In the genomic region with DNA sequence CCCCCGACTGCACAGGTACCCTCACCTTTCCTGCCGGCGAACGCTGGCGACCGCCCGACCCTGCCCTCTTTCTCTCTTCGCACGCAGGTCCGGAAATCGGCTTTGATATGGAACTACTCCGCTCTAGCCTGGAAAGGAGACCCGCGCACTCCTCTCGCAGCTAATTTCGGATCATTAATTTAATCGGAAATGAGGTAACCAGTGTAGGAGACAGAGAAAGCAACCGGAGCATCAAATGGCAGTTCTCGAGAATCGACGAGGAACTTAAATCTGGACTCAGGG, we compare ENCODE assay signal across 8 cellular contexts. TPM values are rescaled to one million over a fixed set of nuclear protein-coding genes. Genes with fewer than 3 reads are reported as not detected.
DNase-seq lines count a peak whose midpoint lies in the region; ATAC-seq and TF ChIP-seq lines count a peak whose summit lies in the region.

No MANE protein-coding gene starts in this region.

- intact Hi-C loops in tibial artery (cut with DNase I; ENCODE audit: low total_unique reads): loop anchor here (5.0 to 10.0 kb wide), 2 partner anchors 217 to 430 kb away; no protein-coding TSS in a partner anchor

- H3K4me1 ChIP-seq in tibial artery: peaks cover 0 to 50% (median 25%) of the 10 kb centered on the region in 4 donors

- peak overlapping the region; percentile 69 to 86 for H3K4me3 ChIP-seq in tibial artery

- peaks cover 2% of the 10 kb centered on the region for H3K36me3 Mint-ChIP-seq in activated naive CD8-positive, alpha-beta T cell treated with anti-CD3 and anti-CD28 coated beads, Interleukin-2, amount 10 ng/mL, durations not matched to agents 7 days and 5 days

- peak; percentile 58 for DNase-seq in GM13976 (ENCODE audit: low spot score)
- no peak for DNase-seq in activated naive CD8-positive, alpha-beta T cell treated with anti-CD3 and anti-CD28 coated beads, Interleukin-2, amount 10 ng/mL, durations not matched to agents 7 days and 5 days
- no peak for DNase-seq in left lobe of liver (ENCODE audit: low spot score)
- no peak for DNase-seq in tibial artery
- DNase-seq in germinal center (ENCODE audit: low spot score): no peak

- H3K36me3 ChIP-seq in tibial artery: no peaks in the 10 kb centered on the region

- TF ChIP-seq CTCF in 22Rv1 (IDR thresholded peaks at IDR 0.05) (no peak), GM13976 (IDR thresholded peaks at IDR 0.05; ENCODE audit: borderline replicate concordance, control extremely low read depth, extremely low read depth, insufficient read depth, missing control alignments) (no peak), tibial artery (IDR thresholded peaks at IDR 0.05) (no peak)

- H3K27me3 ChIP-seq in tibial artery: no peaks in the 10 kb centered on the region

- in situ Hi-C loops in GM13976 (cut with MboI; ENCODE audit: low sequenced_read_pairs, unreplicated experiment): loop anchor here (25.0 kb wide), 1 partner anchor 250 kb away; no protein-coding TSS in a partner anchor

- ATAC-seq in HG03571 (IDR thresholded peaks at IDR 0.05; ENCODE audit: unreplicated experiment) (peak; percentile 1), left lobe of liver (peak; percentile 1), esophagus mucosa (no peak)
- peak; percentile 7 for ATAC-seq in activated naive CD8-positive, alpha-beta T cell treated with anti-CD3 and anti-CD28 coated beads, Interleukin-2, amount 10 ng/mL, durations not matched to agents 7 days and 5 days (ENCODE audit: low read depth)

- H3K4me1 Mint-ChIP-seq in activated naive CD8-positive, alpha-beta T cell treated with anti-CD3 and anti-CD28 coated beads, Interleukin-2, amount 10 ng/mL, durations not matched to agents 7 days and 5 days: peaks cover 42% of the 10 kb centered on the region

- peak overlapping the region; percentile 92 for H3K27ac ChIP-seq in 22Rv1
- H3K27ac ChIP-seq in tibial artery: peak overlapping the region; percentile 91 to 99

- H3K27me3 Mint-ChIP-seq in activated naive CD8-positive, alpha-beta T cell treated with anti-CD3 and anti-CD28 coated beads, Interleukin-2, amount 10 ng/mL, durations not matched to agents 7 days and 5 days: no peaks in the 10 kb centered on the region

- peak overlapping the region; percentile 100 for H3K27ac Mint-ChIP-seq in activated naive CD8-positive, alpha-beta T cell treated with anti-CD3 and anti-CD28 coated beads, Interleukin-2, amount 10 ng/mL, durations not matched to agents 7 days and 5 days

- H3K4me3 Mint-ChIP-seq in activated naive CD8-positive, alpha-beta T cell treated with anti-CD3 and anti-CD28 coated beads, Interleukin-2, amount 10 ng/mL, durations not matched to agents 7 days and 5 days: peak overlapping the region; percentile 100

- POLR2A ChIA-PET in activated naive CD8-positive, alpha-beta T cell treated with anti-CD3 and anti-CD28 coated beads, Interleukin-2, amount 10 ng/mL, durations not matched to agents 7 days and 5 days (lab: Charles Lee): interaction anchor here (1.0 to 3.3 kb wide), 18 partner anchors 8 to 442 kb away, joined by 3 to 42 read pairs (median 8); no protein-coding TSS in a partner anchor

- no peaks in the 10 kb centered on the region for H3K9me3 Mint-ChIP-seq in activated naive CD8-positive, alpha-beta T cell treated with anti-CD3 and anti-CD28 coated beads, Interleukin-2, amount 10 ng/mL, durations not matched to agents 7 days and 5 days

- H3K9me3 ChIP-seq in tibial artery: no peaks in the 10 kb centered on the region

RNA-seq across cellular contexts. Expression of gene ATXN1, which starts 0.9 kb away (rescaled TPM):
- 10 to 100 TPM; 63.6 to 67.2 TPM for total RNA-seq in activated naive CD8-positive, alpha-beta T cell treated with anti-CD3 and anti-CD28 coated beads, Interleukin-2, amount 10 ng/mL, durations not matched to agents 7 days and 5 days
- total RNA-seq in left lobe of liver (29.5 TPM), esophagus mucosa (29.3 TPM)
